3 cellular contexts compared by ENCODE assay signal in the genomic region with DNA sequence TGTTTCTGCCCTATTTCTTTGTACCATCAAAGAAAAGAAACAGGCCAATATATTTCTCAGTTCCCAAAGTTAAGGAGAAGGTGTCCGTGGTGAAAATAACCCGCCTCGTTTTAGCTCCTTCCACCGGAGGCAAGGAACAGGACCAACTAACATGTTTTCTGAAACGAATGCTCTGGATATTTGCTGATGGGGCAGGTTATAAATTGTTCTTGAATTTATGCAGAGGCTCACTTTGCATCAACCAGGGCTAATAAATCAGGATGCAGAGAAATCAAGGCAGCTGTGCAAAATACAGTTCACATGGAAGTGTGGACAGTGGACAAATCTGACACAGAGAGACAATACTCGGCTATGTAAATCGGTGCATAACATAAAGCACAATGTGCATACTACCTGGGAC.
TF ChIP-seq lines count a peak whose summit lies in the region.

No MANE protein-coding gene starts in this region.

TF ChIP-seq in HepG2, 621 proteins besides CTCF, POLR2A, EP300 and RAD21 (continued from another document):
- TF ChIP-seq SATB2 (CRISPR knock-in tag; IDR thresholded peaks at IDR 0.05) (no peak), MAFK (conservative IDR thresholded peaks at IDR 0.05 in 1 of 2, IDR thresholded peaks at IDR 0.05 in 1 of 2; ENCODE audit: low read length in 2 of 2) (peak; percentile 61 to 65)

TF ChIP-seq in A549, 52 proteins besides CTCF, POLR2A, EP300 and RAD21 (continued from another document):
- TF ChIP-seq MYC (IDR thresholded peaks at IDR 0.05; ENCODE audit: borderline replicate concordance, low read length), result no peak
TF ChIP-seq in A549: peak in this region for 1.

TF ChIP-seq in K562, 482 proteins besides CTCF, POLR2A, EP300 and RAD21:
- TF ChIP-seq GATAD2A (IDR thresholded peaks at IDR 0.05) (no peak), ZNF316 (IDR thresholded peaks at IDR 0.05) (0 out of 2 replicates have a peak, but pooled peaks have one; percentile 7)
TF ChIP-seq in K562: peak in this region for 1.
